Comparison of ENCODE assay signal across 12 cellular contexts in the genomic region with DNA sequence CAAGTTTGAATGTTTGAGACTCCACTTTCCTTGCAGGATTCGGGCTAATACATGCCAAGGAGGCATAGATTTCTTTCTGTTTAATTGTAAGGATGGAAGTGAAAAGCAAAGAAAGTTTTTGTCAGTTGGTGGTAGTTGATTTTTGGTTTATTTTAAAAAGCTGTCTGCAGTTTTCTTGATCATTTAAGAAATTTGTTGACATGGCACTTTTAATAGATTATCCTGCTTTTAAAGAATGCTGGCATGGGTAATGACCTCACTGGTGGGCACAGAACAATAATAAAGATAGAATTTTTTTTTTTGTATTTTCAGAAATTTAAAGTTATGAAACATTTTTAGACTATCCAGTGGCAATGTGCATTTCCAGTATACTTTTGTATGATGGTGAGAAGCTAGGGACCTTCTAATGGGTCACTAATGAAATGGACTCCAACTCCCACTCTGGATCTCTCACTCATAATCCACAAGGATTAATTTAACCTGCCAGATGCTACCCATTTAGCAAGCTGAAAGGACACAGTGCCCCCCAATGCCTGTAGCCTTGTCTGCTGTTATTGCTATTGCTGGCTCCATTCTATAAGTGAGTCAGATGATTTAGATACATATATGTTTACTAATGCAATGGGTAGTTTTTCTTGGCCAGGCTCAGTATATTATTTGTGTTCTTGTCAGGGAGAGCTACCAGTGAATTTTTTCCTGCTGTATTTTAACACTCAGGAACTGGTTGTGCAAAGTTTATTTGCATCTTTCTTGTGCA.
A peak's percentile ranks its signal among the peaks of the same experiment; 100 is the strongest.
DNase-seq lines count a peak whose midpoint lies in the region; ATAC-seq and FAIRE-seq lines count a peak whose summit lies in the region.
"Had no signal": no experiment of that assay in that cellular context is flagged by ENCODE, and none has a peak within 500 bp of the region (broad histone marks: within the 10 kb centered on the region; RNA-seq: fewer than 3 reads in every experiment).

No MANE protein-coding gene starts in this region.

- no peak for FAIRE-seq in GM19239 (lab: Jason Lieb, UNC)
- FAIRE-seq: H54 had no signal

- no peaks in the 10 kb centered on the region for H3K27me3 Mint-ChIP-seq in activated naive CD4-positive, alpha-beta T cell treated with anti-CD3 and anti-CD28 coated beads, Interleukin-2, amount 10 ng/mL, durations not matched to agents 7 days and 5 days
- H3K27me3 Mint-ChIP-seq in central memory CD8-positive, alpha-beta T cell = no peaks in the 10 kb centered on the region
- H3K27me3 Mint-ChIP-seq in stimulated activated memory B cell treated with anti-CD40 and anti-IgM and Interleukin-4, amounts not matched to agents 10 μg/mL and 1 μg/mL and 100 μg/mL, for 72 hours = no peaks in the 10 kb centered on the region

- DNase-seq in activated naive CD4-positive, alpha-beta T cell treated with anti-CD3 and anti-CD28 coated beads, Interleukin-2, amount 10 ng/mL, durations not matched to agents 7 days and 5 days = no peak
- no peak for DNase-seq in activated naive CD4-positive, alpha-beta T cell treated with Interleukin-2 at 50 U/mL for 16 hours
- DNase-seq in NCI-H524 (lab: John Stamatoyannopoulos, UW) (peak; percentile 64 to 87), GM19239 (ENCODE audit: insufficient read length, low spot score) (no peak)
- DNase-seq in central memory CD8-positive, alpha-beta T cell (ENCODE audit: low spot score in 2 of 2) = no peak
- DNase-seq: OCI-M1, posterior cingulate gyrus, SW 1271 had no signal

- peaks cover 52% of the 10 kb centered on the region for H3K36me3 Mint-ChIP-seq in activated naive CD4-positive, alpha-beta T cell treated with anti-CD3 and anti-CD28 coated beads, Interleukin-2, amount 10 ng/mL, durations not matched to agents 7 days and 5 days
- H3K36me3 Mint-ChIP-seq in central memory CD8-positive, alpha-beta T cell (ENCODE audit: insufficient read depth) = peaks cover 6% of the 10 kb centered on the region
- H3K36me3 Mint-ChIP-seq in stimulated activated memory B cell treated with anti-CD40 and anti-IgM and Interleukin-4, amounts not matched to agents 10 μg/mL and 1 μg/mL and 100 μg/mL, for 72 hours = peaks cover 24% of the 10 kb centered on the region

- peak overlapping the region; percentile 2 for H3K27ac Mint-ChIP-seq in activated naive CD4-positive, alpha-beta T cell treated with anti-CD3 and anti-CD28 coated beads, Interleukin-2, amount 10 ng/mL, durations not matched to agents 7 days and 5 days
- H3K27ac Mint-ChIP-seq in central memory CD8-positive, alpha-beta T cell (ENCODE audit: low read depth) = peak overlapping the region; percentile 79
- peak overlapping the region; percentile 89 for H3K27ac Mint-ChIP-seq in stimulated activated memory B cell treated with anti-CD40 and anti-IgM and Interleukin-4, amounts not matched to agents 10 μg/mL and 1 μg/mL and 100 μg/mL, for 72 hours

- H3K9me3 Mint-ChIP-seq in activated naive CD4-positive, alpha-beta T cell treated with anti-CD3 and anti-CD28 coated beads, Interleukin-2, amount 10 ng/mL, durations not matched to agents 7 days and 5 days = no peaks in the 10 kb centered on the region
- H3K9me3 Mint-ChIP-seq in central memory CD8-positive, alpha-beta T cell = no peaks in the 10 kb centered on the region
- no peaks in the 10 kb centered on the region for H3K9me3 Mint-ChIP-seq in stimulated activated memory B cell treated with anti-CD40 and anti-IgM and Interleukin-4, amounts not matched to agents 10 μg/mL and 1 μg/mL and 100 μg/mL, for 72 hours

- H3K4me3 Mint-ChIP-seq in activated naive CD4-positive, alpha-beta T cell treated with anti-CD3 and anti-CD28 coated beads, Interleukin-2, amount 10 ng/mL, durations not matched to agents 7 days and 5 days = peak overlapping the region; percentile 2
- H3K4me3 Mint-ChIP-seq in central memory CD8-positive, alpha-beta T cell = peak overlapping the region; percentile 68
- H3K4me3 Mint-ChIP-seq in stimulated activated memory B cell treated with anti-CD40 and anti-IgM and Interleukin-4, amounts not matched to agents 10 μg/mL and 1 μg/mL and 100 μg/mL, for 72 hours = peak overlapping the region; percentile 83

- CTCF ChIA-PET in activated naive CD4-positive, alpha-beta T cell treated with anti-CD3 and anti-CD28 coated beads, Interleukin-2, amount 10 ng/mL, durations not matched to agents 7 days and 5 days (lab: Charles Lee) = interaction anchor here (1.0 to 6.3 kb wide), 10 partner anchors 9 to 101 kb away, joined by 3 to 30 read pairs (median 4); no protein-coding TSS in a partner anchor

- no peak for ATAC-seq in central memory CD8-positive, alpha-beta T cell (replicated peaks; ENCODE audit: extremely low read depth, poor library complexity, severe bottlenecking)
- ATAC-seq in stimulated activated memory B cell treated with anti-CD40 and anti-IgM and Interleukin-4, amounts not matched to agents 10 μg/mL and 1 μg/mL and 100 μg/mL, for 72 hours = no peak
- ATAC-seq in GM21825 (IDR thresholded peaks at IDR 0.05; ENCODE audit: unreplicated experiment) (no peak), HG03469 (IDR thresholded peaks at IDR 0.05; ENCODE audit: unreplicated experiment) (no peak)

- peaks cover 84% of the 10 kb centered on the region for H3K4me1 Mint-ChIP-seq in activated naive CD4-positive, alpha-beta T cell treated with anti-CD3 and anti-CD28 coated beads, Interleukin-2, amount 10 ng/mL, durations not matched to agents 7 days and 5 days
- peaks cover 59% of the 10 kb centered on the region for H3K4me1 Mint-ChIP-seq in central memory CD8-positive, alpha-beta T cell
- H3K4me1 Mint-ChIP-seq in stimulated activated memory B cell treated with anti-CD40 and anti-IgM and Interleukin-4, amounts not matched to agents 10 μg/mL and 1 μg/mL and 100 μg/mL, for 72 hours = peaks cover 67% of the 10 kb centered on the region

Comparison
In these comparisons a context has a peak if more than half of its experiments do, and no peak if none do; other contexts are left out.
1. DNase-seq: peak in NCI-H524 (2 of 2); none in activated naive CD4-positive, alpha-beta T cell treated with anti-CD3 and anti-CD28 coated beads, Interleukin-2, amount 10 ng/mL, durations not matched to agents 7 days and 5 days (single experiment), activated naive CD4-positive, alpha-beta T cell treated with Interleukin-2 at 50 U/mL for 16 hours (single experiment), central memory CD8-positive, alpha-beta T cell (0 of 2) and GM19239 (single experiment).
2. H3K27ac Mint-ChIP-seq: peak in every context shown above with its lines; median percentile 89 in stimulated activated memory B cell treated with anti-CD40 and anti-IgM and Interleukin-4, amounts not matched to agents 10 μg/mL and 1 μg/mL and 100 μg/mL, for 72 hours; 79 in central memory CD8-positive, alpha-beta T cell; 2 in activated naive CD4-positive, alpha-beta T cell treated with anti-CD3 and anti-CD28 coated beads, Interleukin-2, amount 10 ng/mL, durations not matched to agents 7 days and 5 days.
3. H3K4me3 Mint-ChIP-seq: peak in every context shown above with its lines; median percentile 83 in stimulated activated memory B cell treated with anti-CD40 and anti-IgM and Interleukin-4, amounts not matched to agents 10 μg/mL and 1 μg/mL and 100 μg/mL, for 72 hours; 68 in central memory CD8-positive, alpha-beta T cell; 2 in activated naive CD4-positive, alpha-beta T cell treated with anti-CD3 and anti-CD28 coated beads, Interleukin-2, amount 10 ng/mL, durations not matched to agents 7 days and 5 days.